Comparison of ENCODE assay signal across 8 cellular contexts in genomic region chr2:70191244-70191735, GRCh38. TPM values are rescaled to one million over a fixed set of nuclear protein-coding genes. Genes with fewer than 3 reads are reported as not detected.
A peak's percentile ranks its signal among the peaks of the same experiment; 100 is the strongest.
DNase-seq lines count a peak whose midpoint lies in the region; ATAC-seq and TF ChIP-seq lines count a peak whose summit lies in the region.

No MANE protein-coding gene starts in this region.

- H3K4me2 ChIP-seq in mammary epithelial cell (ENCODE audit: insufficient read depth, low read depth, low read length) = peak overlapping the region; percentile 82

- H3K36me3 Mint-ChIP-seq in stimulated activated naive CD8-positive, alpha-beta T cell treated with anti-CD3 and anti-CD28 coated beads, Interleukin-15, Interleukin-2, amounts not matched to agents 100 ng/mL and 50 ng/mL, for 24 hours (ENCODE audit: low read depth) = no peaks in the 10 kb centered on the region

- TF ChIP-seq POLR2A in vagina (IDR thresholded peaks at IDR 0.05) = no peak

- CTCF ChIA-PET in mammary epithelial cell (lab: Charles Lee; ENCODE audit: low non-redundant PET) = interaction anchor here (0.5 kb wide), 2 partner anchors 68 to 467 kb away, joined by 3 to 4 read pairs; no protein-coding TSS in a partner anchor

- H4K20me1 ChIP-seq in mammary epithelial cell (ENCODE audit: insufficient read depth, low read length) = no peaks in the 10 kb centered on the region

- no peak for TF ChIP-seq CTCF in mammary epithelial cell (conservative IDR thresholded peaks at IDR 0.05 in 1 of 2, IDR thresholded peaks at IDR 0.05 in 1 of 2; ENCODE audit: extremely low read depth in 1 of 2, insufficient read depth in 1 of 2, low read depth in 1 of 2, low read length in 2 of 2)
- no peak for TF ChIP-seq CTCF in vagina (IDR thresholded peaks at IDR 0.05)

- H3K4me3 Mint-ChIP-seq in stimulated activated naive CD8-positive, alpha-beta T cell treated with anti-CD3 and anti-CD28 coated beads, Interleukin-15, Interleukin-2, amounts not matched to agents 100 ng/mL and 50 ng/mL, for 24 hours = peak overlapping the region; percentile 93

- no peaks in the 10 kb centered on the region for H3K27me3 Mint-ChIP-seq in stimulated activated naive CD8-positive, alpha-beta T cell treated with anti-CD3 and anti-CD28 coated beads, Interleukin-15, Interleukin-2, amounts not matched to agents 100 ng/mL and 50 ng/mL, for 24 hours

- peak overlapping the region; percentile 77 to 84 (median 79) for H3K4me3 ChIP-seq in mammary epithelial cell (replicated peaks in 1 of 3; ENCODE audit: insufficient read depth in 1 of 3, low read depth in 2 of 3, low read length in 3 of 3)
- peak overlapping the region; percentile 85 to 91 for H3K4me3 ChIP-seq in mucosa of rectum (ENCODE audit: low read length in 2 of 2)
- peak overlapping the region; percentile 65 to 88 for H3K4me3 ChIP-seq in vagina

- H3K4me1 ChIP-seq in mammary epithelial cell (ENCODE audit: insufficient read depth, low read length) (peaks cover 4% of the 10 kb centered on the region), mucosa of rectum (ENCODE audit: control insufficient read depth in 2 of 2, insufficient read depth in 2 of 2, low read length in 2 of 2) (peaks cover 6 to 9% of the 10 kb centered on the region in 2 donors), vagina (peaks cover 3% of the 10 kb centered on the region)

- TSS peak; percentile 94 for BruUV-seq in mammary epithelial cell (replicated peaks; lab: Mats Ljungman, UMichigan)

- no peaks in the 10 kb centered on the region for H3K9me3 Mint-ChIP-seq in stimulated activated naive CD8-positive, alpha-beta T cell treated with anti-CD3 and anti-CD28 coated beads, Interleukin-15, Interleukin-2, amounts not matched to agents 100 ng/mL and 50 ng/mL, for 24 hours

- H3K9me3 ChIP-seq in mammary epithelial cell (replicated peaks; ENCODE audit: insufficient read depth, low read length) (no peaks in the 10 kb centered on the region), mucosa of rectum (ENCODE audit: control insufficient read depth in 2 of 2, low read length in 2 of 2) (no peaks in the 10 kb centered on the region), vagina (no peaks in the 10 kb centered on the region)

- H3K27ac ChIP-seq in mammary epithelial cell (ENCODE audit: insufficient read depth, low read depth, low read length) = peak overlapping the region; percentile 91
- H3K27ac ChIP-seq in mucosa of rectum (ENCODE audit: low read depth in 2 of 2, low read length in 2 of 2) = peak overlapping the region; percentile 95
- H3K27ac ChIP-seq in vagina = peak overlapping the region; percentile 95

- no peak for ATAC-seq in stimulated activated naive CD8-positive, alpha-beta T cell treated with anti-CD3 and anti-CD28 coated beads, Interleukin-15, Interleukin-2, amounts not matched to agents 100 U/mL and 50 U/mL, for 24 hours
- no peak for ATAC-seq in HG03196 (IDR thresholded peaks at IDR 0.05; ENCODE audit: unreplicated experiment)

- in situ Hi-C loops in mammary epithelial cell (cut with MboI; ENCODE audit: low sequenced_read_pairs in 2 of 2) = no loop called here

- H3K79me2 ChIP-seq in mammary epithelial cell (ENCODE audit: insufficient read depth, low read length) = peaks cover 9% of the 10 kb centered on the region

- H3K36me3 ChIP-seq in mammary epithelial cell (ENCODE audit: insufficient read depth, low read length) (no peaks in the 10 kb centered on the region), mucosa of rectum (ENCODE audit: control insufficient read depth in 2 of 2, insufficient read depth in 2 of 2, low read length in 2 of 2) (no peaks in the 10 kb centered on the region), vagina (no peaks in the 10 kb centered on the region)

- dilution Hi-C loops in mammary epithelial cell (cut with HindIII; ENCODE audit: low sequenced_read_pairs) = no loop called here

- peaks cover 28% of the 10 kb centered on the region for H3K4me1 Mint-ChIP-seq in stimulated activated naive CD8-positive, alpha-beta T cell treated with anti-CD3 and anti-CD28 coated beads, Interleukin-15, Interleukin-2, amounts not matched to agents 100 ng/mL and 50 ng/mL, for 24 hours (ENCODE audit: low read depth)

- H2AFZ ChIP-seq in mammary epithelial cell (ENCODE audit: low read depth, low read length) = peak overlapping the region; percentile 89

- H3K9ac ChIP-seq in mammary epithelial cell (ENCODE audit: insufficient read depth, low read length) = no peak overlapping the region
- peak overlapping the region; percentile 79 to 86 for H3K9ac ChIP-seq in mucosa of rectum (ENCODE audit: low read depth in 1 of 2, low read length in 2 of 2)

- peak overlapping the region; percentile 99 for H3K27ac Mint-ChIP-seq in stimulated activated naive CD8-positive, alpha-beta T cell treated with anti-CD3 and anti-CD28 coated beads, Interleukin-15, Interleukin-2, amounts not matched to agents 100 ng/mL and 50 ng/mL, for 24 hours

- H3K27me3 ChIP-seq in mammary epithelial cell (ENCODE audit: insufficient read depth, low read length) (no peaks in the 10 kb centered on the region), mucosa of rectum (ENCODE audit: control insufficient read depth in 2 of 2, insufficient read depth in 2 of 2, low read length in 2 of 2) (no peaks in the 10 kb centered on the region), vagina (no peaks in the 10 kb centered on the region)

- intact Hi-C loops in mammary epithelial cell (cut with micrococcal nuclease) (loop anchor here (2.0 kb wide), 2 partner anchors 104 to 276 kb away; partner anchors contain the start of genes MXD1 and PCBP1), vagina (cut with DNase I) (loop anchor here (2.0 kb wide), 1 partner anchor 58 kb away; the partner anchor contains the start of gene TIA1)

- WGBS in mammary epithelial cell (ENCODE audit: low coverage, missing lambda C conversion rate) = 68% methylated on average over 13 of the region's 13 CpGs

- DNase-seq in stimulated activated naive CD8-positive, alpha-beta T cell treated with anti-CD3 and anti-CD28 coated beads, Interleukin-15, Interleukin-2, amounts not matched to agents 100 U/mL and 50 U/mL, for 24 hours = no peak
- DNase-seq in mammary epithelial cell (no peak), vagina (ENCODE audit: extremely low spot score in 2 of 2) (no peak), HK-2 (ENCODE audit: unreplicated experiment) (no peak), islet precursor cell (no peak)

RNA-seq across cellular contexts. Expression of gene C2orf42, which starts 0.5 kb away (rescaled TPM):
- 10 to 100 TPM; 17.3 to 20.2 TPM for total RNA-seq in mammary epithelial cell
- 8.5 TPM for polyA plus RNA-seq in mammary epithelial cell
- 6.5 TPM for polyA minus RNA-seq in mammary epithelial cell
- 17.4 TPM for total RNA-seq in vagina

RNA-seq across cellular contexts. Expression of gene TIA1, which starts 57.1 kb away (rescaled TPM):
- total RNA-seq in mammary epithelial cell = 10 to 100 TPM; 53.0 to 61.6 TPM
- polyA plus RNA-seq in mammary epithelial cell = 22.4 TPM
- polyA minus RNA-seq in mammary epithelial cell = 70.9 TPM
- total RNA-seq in vagina = 79.8 TPM
